In genomic region chr11:33891714-33892327, GRCh38 we compare ENCODE assay signal across 10 cellular contexts. TPM values are rescaled to one million over a fixed set of nuclear protein-coding genes. Genes with fewer than 3 reads are reported as not detected.
A peak's percentile ranks its signal among the peaks of the same experiment; 100 is the strongest.
DNase-seq lines count a peak whose midpoint lies in the region; ATAC-seq, FAIRE-seq and TF ChIP-seq lines count a peak whose summit lies in the region.
"Had no signal": no experiment of that assay in that cellular context is flagged by ENCODE, and none has a peak within 500 bp of the region (broad histone marks: within the 10 kb centered on the region; RNA-seq: fewer than 3 reads in every experiment).

TSS of gene LMO2 (minus strand) at chr11:33892076. CDS start at chr11:33869716, 22,360 bp downstream.

- no peaks in the 10 kb centered on the region for H3K27me3 ChIP-seq in upper lobe of right lung
- peaks cover 6% of the 10 kb centered on the region for H3K27me3 ChIP-seq in effector memory CD4-positive, alpha-beta T cell (replicated peaks; ENCODE audit: control insufficient read depth, insufficient read depth, low read length, poor library complexity, severe bottlenecking)
- H3K27me3 ChIP-seq: body of pancreas had no signal

- no peak for TF ChIP-seq CTCF in kidney (IDR thresholded peaks at IDR 0.05; ENCODE audit: borderline replicate concordance, extremely low read depth, insufficient read depth)
- no peak for TF ChIP-seq CTCF in upper lobe of right lung (IDR thresholded peaks at IDR 0.05)

- intact Hi-C loops in activated naive CD4-positive, alpha-beta T cell treated with anti-CD3 and anti-CD28 coated beads for 36 hours (cut with micrococcal nuclease) = loop anchor here (1.0 to 10.0 kb wide), 7 partner anchors 160 to 1380 kb away; partner anchors contain the start of genes ABTB2 and C11orf91
- intact Hi-C loops in kidney (cut with DNase I) = no loop called here
- intact Hi-C loops in upper lobe of right lung (cut with DNase I) = no loop called here

- H3K9me3 Mint-ChIP-seq in activated naive CD4-positive, alpha-beta T cell treated with anti-CD3 and anti-CD28 coated beads for 36 hours = no peaks in the 10 kb centered on the region

- H3K4me1 ChIP-seq in kidney (ENCODE audit: control insufficient read depth in 1 of 2, insufficient read depth in 1 of 2, low read depth in 1 of 2, low read length in 2 of 2) (no peaks in the 10 kb centered on the region), upper lobe of right lung (peaks cover 4% of the 10 kb centered on the region)
- peaks cover 15% of the 10 kb centered on the region for H3K4me1 ChIP-seq in effector memory CD4-positive, alpha-beta T cell (ENCODE audit: control insufficient read depth, insufficient read depth, low read length, poor library complexity, severe bottlenecking)
- H3K4me1 ChIP-seq: body of pancreas had no signal

- H3K36me3 ChIP-seq in kidney (ENCODE audit: control insufficient read depth in 1 of 2, insufficient read depth in 2 of 2, low read length in 2 of 2) (no peaks in the 10 kb centered on the region), upper lobe of right lung (no peaks in the 10 kb centered on the region)
- H3K36me3 ChIP-seq in effector memory CD4-positive, alpha-beta T cell (ENCODE audit: control insufficient read depth, insufficient read depth, low read length) = no peaks in the 10 kb centered on the region

- no peak for DNase-seq in activated naive CD4-positive, alpha-beta T cell treated with anti-CD3 and anti-CD28 coated beads for 36 hours
- no peak for DNase-seq in activated naive CD4-positive, alpha-beta T cell treated with Interleukin-2 at 50 U/mL for 16 hours
- DNase-seq in OCI-M1 (lab: John Stamatoyannopoulos, UW) (peak; percentile 89), kidney (no peak), upper lobe of right lung (no peak), urothelium cell line (ENCODE audit: low spot score) (no peak)
- no peak for DNase-seq in effector memory CD4-positive, alpha-beta T cell
- DNase-seq in activated CD8-positive, alpha-beta memory T cell treated with anti-CD3 and anti-CD28 coated beads, Interleukin-2, amount 50 U/mL, for 48 hours = no peak

- H3K4me3 Mint-ChIP-seq in activated naive CD4-positive, alpha-beta T cell treated with anti-CD3 and anti-CD28 coated beads for 36 hours = peak within 1 kb of the TSS; percentile 20

- peaks cover 58% of the 10 kb centered on the region for H3K27me3 Mint-ChIP-seq in activated naive CD4-positive, alpha-beta T cell treated with anti-CD3 and anti-CD28 coated beads for 36 hours (ENCODE audit: low read depth)

- H3K9me3 ChIP-seq in kidney (ENCODE audit: control insufficient read depth in 1 of 2, low read length in 2 of 2) (no peaks in the 10 kb centered on the region), upper lobe of right lung (no peaks in the 10 kb centered on the region)
- no peaks in the 10 kb centered on the region for H3K9me3 ChIP-seq in effector memory CD4-positive, alpha-beta T cell (ENCODE audit: control insufficient read depth, low read length)
- H3K9me3 ChIP-seq: body of pancreas had no signal

- no peak within 1 kb of the TSS for H3K9ac ChIP-seq in kidney (ENCODE audit: low read length in 2 of 2)

- peak; percentile 13 for ATAC-seq in upper lobe of right lung

- CTCF ChIA-PET in activated naive CD4-positive, alpha-beta T cell treated with anti-CD3 and anti-CD28 coated beads for 36 hours (lab: Charles Lee) = interaction anchor here (0.7 to 1.4 kb wide), 4 partner anchors 17 to 84 kb away, joined by 3 to 5 read pairs (median 3); no protein-coding TSS in a partner anchor

- H3K4me3 ChIP-seq in kidney (ENCODE audit: low read length in 2 of 2) (no peak within 1 kb of the TSS), upper lobe of right lung (no peak within 1 kb of the TSS)
- no peak within 1 kb of the TSS for H3K4me3 ChIP-seq in effector memory CD4-positive, alpha-beta T cell (ENCODE audit: insufficient read depth, low read depth, low read length, poor library complexity, severe bottlenecking)
- H3K4me3 ChIP-seq: body of pancreas had no signal

- H3K27ac ChIP-seq in kidney (ENCODE audit: low read depth in 2 of 2, low read length in 2 of 2) (no peak within 1 kb of the TSS), upper lobe of right lung (no peak within 1 kb of the TSS)
- H3K27ac ChIP-seq in effector memory CD4-positive, alpha-beta T cell (ENCODE audit: insufficient read depth, low read length, poor library complexity, severe bottlenecking) = no peak within 1 kb of the TSS
- H3K27ac ChIP-seq: C4-2B had no signal

- H3K36me3 Mint-ChIP-seq in activated naive CD4-positive, alpha-beta T cell treated with anti-CD3 and anti-CD28 coated beads for 36 hours (ENCODE audit: low read depth) = no peaks in the 10 kb centered on the region

- peaks cover 46% of the 10 kb centered on the region for H3K4me1 Mint-ChIP-seq in activated naive CD4-positive, alpha-beta T cell treated with anti-CD3 and anti-CD28 coated beads for 36 hours (ENCODE audit: low read depth)

- no peak for FAIRE-seq in kidney (lab: Jason Lieb, UNC)
- FAIRE-seq in urothelium cell line (lab: Jason Lieb, UNC) = no peak

- peak within 1 kb of the TSS; percentile 54 for H3K27ac Mint-ChIP-seq in activated naive CD4-positive, alpha-beta T cell treated with anti-CD3 and anti-CD28 coated beads for 36 hours

RNA-seq across cellular contexts. Expression of gene LMO2, which starts in this region (rescaled TPM):
- total RNA-seq in activated naive CD4-positive, alpha-beta T cell treated with anti-CD3 and anti-CD28 coated beads for 36 hours = not detected
- total RNA-seq in kidney (60.6 TPM), upper lobe of right lung (65.1 TPM)
- 57.1 TPM for polyA plus RNA-seq in kidney (ENCODE audit: insufficient read depth, low read depth, low replicate concordance)

Comparison
In these comparisons a context has a peak if more than half of its experiments do, and no peak if none do; other contexts are left out.
1. RNA of gene LMO2 (total RNA-seq): 65.1 TPM in upper lobe of right lung (single experiment) and 60.6 TPM in kidney (single experiment); not detected in activated naive CD4-positive, alpha-beta T cell treated with anti-CD3 and anti-CD28 coated beads for 36 hours; every median in the first group is over 10 times any median in the second.